Comparison of ENCODE assay signal across 8 cellular contexts in genomic region chr15:99704444-99704838, GRCh38. TPM values are rescaled to one million over a fixed set of nuclear protein-coding genes. Genes with fewer than 3 reads are reported as not detected.
DNase-seq lines count a peak whose midpoint lies in the region; ATAC-seq and TF ChIP-seq lines count a peak whose summit lies in the region.

No MANE protein-coding gene starts in this region.

- H3K36me3 Mint-ChIP-seq in CD14-positive monocyte (peaks cover 28 to 35% of the 10 kb centered on the region in 2 donors), T-cell (peaks cover 13% of the 10 kb centered on the region)
- peaks cover 0 to 10% (median 0%) of the 10 kb centered on the region in 3 donors for H3K36me3 Mint-ChIP-seq in naive thymus-derived CD8-positive, alpha-beta T cell

- DNase-seq in CD14-positive monocyte (ENCODE audit: low spot score) (no peak), NCI-H1694 (lab: John Stamatoyannopoulos, UW) (peak; percentile 88), T-cell (peak in 12 of 34 experiments; percentile 6 to 51 (median 23)), esophagus squamous epithelium (lab: John Stamatoyannopoulos, UW) (no peak)
- peak in 9 of 10 donors; percentile 17 to 79 (median 65) for DNase-seq in naive thymus-derived CD8-positive, alpha-beta T cell

- H3K9me3 Mint-ChIP-seq in CD14-positive monocyte (no peaks in the 10 kb centered on the region), T-cell (no peaks in the 10 kb centered on the region)
- no peaks in the 10 kb centered on the region for H3K9me3 Mint-ChIP-seq in naive thymus-derived CD8-positive, alpha-beta T cell

- peak; percentile 80 for ATAC-seq in GM18517 (IDR thresholded peaks at IDR 0.05; ENCODE audit: unreplicated experiment)
- peak; percentile 52 for ATAC-seq in HG02981 (IDR thresholded peaks at IDR 0.05; ENCODE audit: unreplicated experiment)
- peak; percentile 71 to 76 (median 74) for ATAC-seq in T-cell (replicated peaks in 1 of 4)
- peak; percentile 77 for ATAC-seq in naive thymus-derived CD8-positive, alpha-beta T cell
- ATAC-seq in HG02970 (IDR thresholded peaks at IDR 0.05; ENCODE audit: low FRiP score, unreplicated experiment): no peak

- no peaks in the 10 kb centered on the region for H3K36me3 ChIP-seq in esophagus squamous epithelium

- TF ChIP-seq POLR2A in esophagus squamous epithelium (IDR thresholded peaks at IDR 0.05): no peak

- POLR2A ChIA-PET in T-cell (lab: Charles Lee): interaction anchor here (0.5 to 1.6 kb wide), 4 partner anchors 10 to 889 kb away, joined by 3 to 4 read pairs (median 3); no protein-coding TSS in a partner anchor
- POLR2A ChIA-PET in naive thymus-derived CD8-positive, alpha-beta T cell (lab: Charles Lee): interaction anchor here (0.6 to 1.5 kb wide), 6 partner anchors 29 to 363 kb away, joined by 3 to 10 read pairs (median 4); partner anchors contain the start of genes LYSMD4 and MEF2A

- H3K4me1 Mint-ChIP-seq in CD14-positive monocyte (peaks cover 19% of the 10 kb centered on the region), T-cell (peaks cover 52 to 58% (median 54%) of the 10 kb centered on the region in 3 donors)
- peaks cover 22 to 57% (median 49%) of the 10 kb centered on the region in 4 donors for H3K4me1 Mint-ChIP-seq in naive thymus-derived CD8-positive, alpha-beta T cell

- no peak overlapping the region for H3K4me3 ChIP-seq in esophagus squamous epithelium

- TF ChIP-seq CTCF in CD14-positive monocyte (IDR thresholded peaks at IDR 0.05): peak; percentile 69
- TF ChIP-seq CTCF in esophagus squamous epithelium (IDR thresholded peaks at IDR 0.05): peak; percentile 63 to 86 (median 77)

- peak overlapping the region in 5 of 7 donors; percentile 49 to 88 (median 78) for H3K27ac Mint-ChIP-seq in CD14-positive monocyte
- no peak overlapping the region for H3K27ac Mint-ChIP-seq in T-cell
- H3K27ac Mint-ChIP-seq in naive thymus-derived CD8-positive, alpha-beta T cell: peak overlapping the region in 2 of 10 donors; percentile 26 to 30

- H3K4me3 Mint-ChIP-seq in CD14-positive monocyte (no peak overlapping the region), T-cell (no peak overlapping the region)
- H3K4me3 Mint-ChIP-seq in naive thymus-derived CD8-positive, alpha-beta T cell: no peak overlapping the region

- peak overlapping the region; percentile 18 to 85 (median 80) for H3K27ac ChIP-seq in esophagus squamous epithelium

- WGBS in esophagus squamous epithelium, 2 donors: 28 to 29% methylated on average over 3 of the region's 3 CpGs

- H3K27me3 Mint-ChIP-seq in CD14-positive monocyte (ENCODE audit: low read depth in 3 of 3) (no peaks in the 10 kb centered on the region), T-cell (no peaks in the 10 kb centered on the region)
- no peaks in the 10 kb centered on the region for H3K27me3 Mint-ChIP-seq in naive thymus-derived CD8-positive, alpha-beta T cell

- intact Hi-C loops in CD14-positive monocyte (cut with micrococcal nuclease) (loop anchor here (5.0 to 10.0 kb wide), 2 partner anchors 430 to 432 kb away; no protein-coding TSS in a partner anchor), esophagus squamous epithelium (cut with DNase I) (loop anchor here (10.0 kb wide), 1 partner anchor 420 kb away; no protein-coding TSS in a partner anchor)

- no peaks in the 10 kb centered on the region for H3K27me3 ChIP-seq in esophagus squamous epithelium

- H3K4me1 ChIP-seq in esophagus squamous epithelium: peaks cover 0 to 49% (median 34%) of the 10 kb centered on the region in 3 donors

- H3K9me3 ChIP-seq in esophagus squamous epithelium: no peaks in the 10 kb centered on the region

- CTCF ChIA-PET in T-cell (lab: Charles Lee): interaction anchor here (0.6 to 6.4 kb wide), 51 partner anchors 9 to 646 kb away, joined by 3 to 84 read pairs (median 4); partner anchors contain the start of genes LYSMD4 (in 1 of the 2) and SYNM (in 1 of the 2)

RNA-seq across cellular contexts. Expression of gene LYSMD4, which starts 28.8 kb away (rescaled TPM):
- polyA plus RNA-seq in CD14-positive monocyte: 1 to 10 TPM; 1.1 to 2.5 TPM
- total RNA-seq in T-cell (10 to 100 TPM; 12.6 to 26.5 (median 17.6) TPM), esophagus squamous epithelium (10 to 100 TPM in 3 of 4 donors, 1 to 10 TPM in 1; 9.3 to 18.1 (median 14.1) TPM)
- 10 to 100 TPM; 14.5 to 17.4 TPM for total RNA-seq in naive thymus-derived CD8-positive, alpha-beta T cell
- polyA plus RNA-seq in naive thymus-derived CD8-positive, alpha-beta T cell: 1 to 10 TPM; 2.4 to 5.2 (median 3.8) TPM

Comparison
In these comparisons a context has a peak if more than half of its experiments do, and no peak if none do; other contexts are left out.
1. DNase-seq: peak in NCI-H1694 (single experiment) and naive thymus-derived CD8-positive, alpha-beta T cell (9 of 10); none in CD14-positive monocyte (single experiment) and esophagus squamous epithelium (single experiment).
2. H3K27ac Mint-ChIP-seq: peak in CD14-positive monocyte (5 of 7); none in T-cell (0 of 2).